2 cellular contexts compared by ENCODE assay signal in the genomic region with DNA sequence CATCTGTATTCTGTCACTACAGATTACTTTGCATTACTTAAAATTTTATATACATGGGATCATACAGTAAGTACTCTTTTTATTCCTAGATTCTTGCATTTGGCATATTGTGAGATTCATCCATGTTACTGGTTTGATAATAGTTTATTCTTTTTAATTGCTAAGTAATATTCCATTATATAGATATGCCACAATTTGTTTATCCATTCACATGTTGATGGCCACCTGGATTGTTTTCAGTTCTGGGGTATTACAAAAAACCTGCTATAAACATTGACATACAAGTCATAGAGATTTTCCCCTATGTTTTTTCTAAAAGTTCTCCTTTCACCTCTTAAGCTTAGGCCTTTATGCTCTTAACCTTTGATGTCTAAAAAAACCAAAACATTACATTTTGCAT.
TF ChIP-seq lines count a peak whose summit lies in the region.

No MANE protein-coding gene starts in this region.

TF ChIP-seq in SK-N-SH, 30 proteins besides CTCF, POLR2A, EP300 and RAD21 (continued from another document):
- TF ChIP-seq, protein P1, sequence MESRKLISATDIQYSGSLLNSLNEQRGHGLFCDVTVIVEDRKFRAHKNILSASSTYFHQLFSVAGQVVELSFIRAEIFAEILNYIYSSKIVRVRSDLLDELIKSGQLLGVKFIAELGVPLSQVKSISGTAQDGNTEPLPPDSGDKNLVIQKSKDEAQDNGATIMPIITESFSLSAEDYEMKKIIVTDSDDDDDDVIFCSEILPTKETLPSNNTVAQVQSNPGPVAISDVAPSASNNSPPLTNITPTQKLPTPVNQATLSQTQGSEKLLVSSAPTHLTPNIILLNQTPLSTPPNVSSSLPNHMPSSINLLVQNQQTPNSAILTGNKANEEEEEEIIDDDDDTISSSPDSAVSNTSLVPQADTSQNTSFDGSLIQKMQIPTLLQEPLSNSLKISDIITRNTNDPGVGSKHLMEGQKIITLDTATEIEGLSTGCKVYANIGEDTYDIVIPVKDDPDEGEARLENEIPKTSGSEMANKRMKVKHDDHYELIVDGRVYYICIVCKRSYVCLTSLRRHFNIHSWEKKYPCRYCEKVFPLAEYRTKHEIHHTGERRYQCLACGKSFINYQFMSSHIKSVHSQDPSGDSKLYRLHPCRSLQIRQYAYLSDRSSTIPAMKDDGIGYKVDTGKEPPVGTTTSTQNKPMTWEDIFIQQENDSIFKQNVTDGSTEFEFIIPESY (IDR thresholded peaks at IDR 0.05; ENCODE audit: borderline replicate concordance, low read depth): no peak
- TF ChIP-seq JUND (IDR thresholded peaks at IDR 0.05) (no peak), EZH2phosphoT487 (IDR thresholded peaks at IDR 0.05; ENCODE audit: borderline replicate concordance, low read depth) (no peak), RXRA (IDR thresholded peaks at IDR 0.05; ENCODE audit: borderline replicate concordance, low read depth) (no peak), NFIC (IDR thresholded peaks at IDR 0.05; ENCODE audit: borderline replicate concordance) (no peak), FOXJ3 (CRISPR knock-in tag; IDR thresholded peaks at IDR 0.05) (no peak), FOXM1 (IDR thresholded peaks at IDR 0.05; ENCODE audit: low read depth) (no peak), ELF1 (IDR thresholded peaks at IDR 0.05) (no peak), GATA2 (CRISPR knock-in tag; IDR thresholded peaks at IDR 0.05) (no peak), SIN3A (IDR thresholded peaks at IDR 0.05; ENCODE audit: borderline replicate concordance, low read depth, low read length) (no peak), TCF12 (IDR thresholded peaks at IDR 0.05) (no peak)
- TF ChIP-seq, protein P2, sequence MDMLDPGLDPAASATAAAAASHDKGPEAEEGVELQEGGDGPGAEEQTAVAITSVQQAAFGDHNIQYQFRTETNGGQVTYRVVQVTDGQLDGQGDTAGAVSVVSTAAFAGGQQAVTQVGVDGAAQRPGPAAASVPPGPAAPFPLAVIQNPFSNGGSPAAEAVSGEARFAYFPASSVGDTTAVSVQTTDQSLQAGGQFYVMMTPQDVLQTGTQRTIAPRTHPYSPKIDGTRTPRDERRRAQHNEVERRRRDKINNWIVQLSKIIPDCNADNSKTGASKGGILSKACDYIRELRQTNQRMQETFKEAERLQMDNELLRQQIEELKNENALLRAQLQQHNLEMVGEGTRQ (IDR thresholded peaks at IDR 0.05; ENCODE audit: borderline replicate concordance, low read depth, low read length): no peak
- TF ChIP-seq, protein P3, sequence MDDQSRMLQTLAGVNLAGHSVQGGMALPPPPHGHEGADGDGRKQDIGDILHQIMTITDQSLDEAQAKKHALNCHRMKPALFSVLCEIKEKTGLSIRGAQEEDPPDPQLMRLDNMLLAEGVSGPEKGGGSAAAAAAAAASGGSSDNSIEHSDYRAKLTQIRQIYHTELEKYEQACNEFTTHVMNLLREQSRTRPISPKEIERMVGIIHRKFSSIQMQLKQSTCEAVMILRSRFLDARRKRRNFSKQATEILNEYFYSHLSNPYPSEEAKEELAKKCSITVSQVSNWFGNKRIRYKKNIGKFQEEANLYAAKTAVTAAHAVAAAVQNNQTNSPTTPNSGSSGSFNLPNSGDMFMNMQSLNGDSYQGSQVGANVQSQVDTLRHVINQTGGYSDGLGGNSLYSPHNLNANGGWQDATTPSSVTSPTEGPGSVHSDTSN (IDR thresholded peaks at IDR 0.05): no peak

TF ChIP-seq in GM12878, 131 proteins besides CTCF, POLR2A, EP300 and RAD21 (continued from another document):
- TF ChIP-seq RBBP5 (conservative IDR thresholded peaks at IDR 0.05) (no peak), NFYA (IDR thresholded peaks at IDR 0.05; ENCODE audit: borderline replicate concordance, low read depth, low read length) (no peak), SMARCA5 (IDR thresholded peaks at IDR 0.05) (no peak), POU2F2 (IDR thresholded peaks at IDR 0.05; ENCODE audit: borderline replicate concordance, low read depth, low read length) (no peak), HDAC6 (IDR thresholded peaks at IDR 0.05; ENCODE audit: unreplicated experiment) (no peak)
- TF ChIP-seq, protein P4, sequence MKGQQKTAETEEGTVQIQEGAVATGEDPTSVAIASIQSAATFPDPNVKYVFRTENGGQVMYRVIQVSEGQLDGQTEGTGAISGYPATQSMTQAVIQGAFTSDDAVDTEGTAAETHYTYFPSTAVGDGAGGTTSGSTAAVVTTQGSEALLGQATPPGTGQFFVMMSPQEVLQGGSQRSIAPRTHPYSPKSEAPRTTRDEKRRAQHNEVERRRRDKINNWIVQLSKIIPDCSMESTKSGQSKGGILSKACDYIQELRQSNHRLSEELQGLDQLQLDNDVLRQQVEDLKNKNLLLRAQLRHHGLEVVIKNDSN (IDR thresholded peaks at IDR 0.05; ENCODE audit: borderline replicate concordance, extremely low read length, insufficient read depth, low read depth, low read length): no peak
- TF ChIP-seq, protein P5, sequence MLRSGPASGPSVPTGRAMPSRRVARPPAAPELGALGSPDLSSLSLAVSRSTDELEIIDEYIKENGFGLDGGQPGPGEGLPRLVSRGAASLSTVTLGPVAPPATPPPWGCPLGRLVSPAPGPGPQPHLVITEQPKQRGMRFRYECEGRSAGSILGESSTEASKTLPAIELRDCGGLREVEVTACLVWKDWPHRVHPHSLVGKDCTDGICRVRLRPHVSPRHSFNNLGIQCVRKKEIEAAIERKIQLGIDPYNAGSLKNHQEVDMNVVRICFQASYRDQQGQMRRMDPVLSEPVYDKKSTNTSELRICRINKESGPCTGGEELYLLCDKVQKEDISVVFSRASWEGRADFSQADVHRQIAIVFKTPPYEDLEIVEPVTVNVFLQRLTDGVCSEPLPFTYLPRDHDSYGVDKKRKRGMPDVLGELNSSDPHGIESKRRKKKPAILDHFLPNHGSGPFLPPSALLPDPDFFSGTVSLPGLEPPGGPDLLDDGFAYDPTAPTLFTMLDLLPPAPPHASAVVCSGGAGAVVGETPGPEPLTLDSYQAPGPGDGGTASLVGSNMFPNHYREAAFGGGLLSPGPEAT (IDR thresholded peaks at IDR 0.05; ENCODE audit: low read depth): no peak
